In the genomic region with DNA sequence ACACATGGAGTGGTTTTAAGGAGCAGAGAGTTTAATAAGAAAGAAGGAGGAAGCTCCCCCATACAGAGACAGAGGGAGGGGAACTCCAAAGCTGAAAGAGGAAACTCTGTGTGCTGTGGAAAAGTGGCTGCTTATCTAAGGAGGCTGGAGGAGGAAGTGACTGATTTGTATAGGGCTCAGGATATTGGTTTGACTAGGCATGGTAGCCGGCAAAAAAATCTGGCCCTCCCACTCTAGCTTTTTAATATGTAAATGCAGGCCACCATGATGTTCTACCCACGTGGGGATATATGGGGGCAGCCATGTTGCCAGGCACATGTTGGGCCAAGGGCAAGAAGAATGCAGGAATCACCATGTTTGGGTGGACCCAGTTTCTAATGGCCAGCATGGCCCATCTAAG, we compare ENCODE assay signal across 13 cellular contexts.
DNase-seq lines count a peak whose midpoint lies in the region; ATAC-seq and TF ChIP-seq lines count a peak whose summit lies in the region.
"Had no signal": no experiment of that assay in that cellular context is flagged by ENCODE, and none has a peak within 500 bp of the region (broad histone marks: within the 10 kb centered on the region; RNA-seq: fewer than 3 reads in every experiment).

No MANE protein-coding gene starts in this region.

- peak; percentile 53 for ATAC-seq in HG02884 (IDR thresholded peaks at IDR 0.05; ENCODE audit: unreplicated experiment)
- no peak for ATAC-seq in activated T-helper 17 cell treated with anti-CD3 and anti-CD28 coated beads, Interleukin-2, amount 50 U/mL, for 72 hours (replicated peaks)

- H2BK12ac ChIP-seq in trophoblast cell (ENCODE audit: low read length), result peak overlapping the region; percentile 16

- peaks cover 3% of the 10 kb centered on the region for H3K79me1 ChIP-seq in trophoblast cell (ENCODE audit: low read length)

- H3K4me3 ChIP-seq in trophoblast cell (ENCODE audit: low read depth, low read length), result no peak overlapping the region
- H3K4me3 ChIP-seq in foreskin fibroblast (ENCODE audit: low read depth in 1 of 2, low read length in 2 of 2), result no peak overlapping the region
- H3K4me3 ChIP-seq: neural progenitor cell had no signal

- no peaks in the 10 kb centered on the region for H3K4me1 Mint-ChIP-seq in activated T-helper 17 cell treated with anti-CD3 and anti-CD28 coated beads, Interleukin-2, amount 50 U/mL, for 72 hours
- H3K4me1 Mint-ChIP-seq: central memory CD8-positive, alpha-beta T cell; neural progenitor cell had no signal

- H3K4me2 ChIP-seq in trophoblast cell (ENCODE audit: low read length), result no peak overlapping the region
- H3K4me2 ChIP-seq: neural progenitor cell had no signal

- H3K36me3 ChIP-seq in trophoblast cell (ENCODE audit: control insufficient read depth in 1 of 2, insufficient read depth in 2 of 2, low read length in 2 of 2), result no peaks in the 10 kb centered on the region
- H3K36me3 ChIP-seq: neural progenitor cell had no signal

- H3K27me3 ChIP-seq in trophoblast cell (ENCODE audit: insufficient read depth, low read length), result no peaks in the 10 kb centered on the region
- H3K27me3 ChIP-seq: neural progenitor cell had no signal

- H4K12ac ChIP-seq in trophoblast cell (ENCODE audit: low read depth, low read length), result no peak overlapping the region

- no peak overlapping the region for H2AFZ ChIP-seq in trophoblast cell (ENCODE audit: insufficient read depth, low read length, poor library complexity)
- H2AFZ ChIP-seq: neural progenitor cell had no signal

- no peak overlapping the region for H3K4ac ChIP-seq in trophoblast cell (ENCODE audit: low read depth, low read length)

- no peaks in the 10 kb centered on the region for H3K79me2 ChIP-seq in trophoblast cell (ENCODE audit: control insufficient read depth, insufficient read depth, low read length, poor library complexity)

- H3K9me3 Mint-ChIP-seq in activated T-helper 17 cell treated with anti-CD3 and anti-CD28 coated beads, Interleukin-2, amount 50 U/mL, for 72 hours, result no peaks in the 10 kb centered on the region
- H3K9me3 Mint-ChIP-seq: central memory CD8-positive, alpha-beta T cell; neural progenitor cell had no signal

- DNase-seq in DMS 273 (lab: John Stamatoyannopoulos, UW; ENCODE audit: unreplicated experiment), result peak; percentile 6
- no peak for DNase-seq in DMS 273 treated with DMSO at 0.1 percent for 48 hours (lab: John Stamatoyannopoulos, UW)
- peak; percentile 85 for DNase-seq in NOMO-1 treated with DMSO at 0.1 percent for 48 hours (lab: John Stamatoyannopoulos, UW; ENCODE audit: unreplicated experiment)
- DNase-seq in trophoblast cell, result no peak
- DNase-seq in NCI-H1105 treated with DMSO at 0.1 percent for 48 hours (lab: John Stamatoyannopoulos, UW), result no peak
- no peak for DNase-seq in foreskin fibroblast
- DNase-seq: activated gamma-delta T cell treated with Interleukin-2 at 50 U/mL for 16 hours, islet precursor cell had no signal

- no peak overlapping the region for H3K27ac ChIP-seq in trophoblast cell (ENCODE audit: low read depth, low read length)
- H3K27ac ChIP-seq: 22Rv1, neural progenitor cell had no signal

- no peak overlapping the region for H3K23ac ChIP-seq in trophoblast cell (ENCODE audit: low read length)

- H2AK5ac ChIP-seq in trophoblast cell (ENCODE audit: low read length), result no peak overlapping the region

- H3K18ac ChIP-seq in trophoblast cell (ENCODE audit: low read length), result no peak overlapping the region

- no peaks in the 10 kb centered on the region for H3K36me3 Mint-ChIP-seq in activated T-helper 17 cell treated with anti-CD3 and anti-CD28 coated beads, Interleukin-2, amount 50 U/mL, for 72 hours (ENCODE audit: low read depth)
- H3K36me3 Mint-ChIP-seq: neural progenitor cell had no signal

- H3K27me3 Mint-ChIP-seq in activated T-helper 17 cell treated with anti-CD3 and anti-CD28 coated beads, Interleukin-2, amount 50 U/mL, for 72 hours, result no peaks in the 10 kb centered on the region
- H3K27me3 Mint-ChIP-seq: central memory CD8-positive, alpha-beta T cell had no signal

- no peak overlapping the region for H4K8ac ChIP-seq in trophoblast cell (ENCODE audit: low read depth, low read length)

- H4K91ac ChIP-seq in trophoblast cell (ENCODE audit: low read depth, low read length), result no peak overlapping the region

- no CpG with 5 or more reads among the region's 2 CpGs for WGBS in trophoblast cell (ENCODE audit: extremely low coverage, insufficient coverage, insufficient read length)

- H3K4me3 Mint-ChIP-seq in activated T-helper 17 cell treated with anti-CD3 and anti-CD28 coated beads, Interleukin-2, amount 50 U/mL, for 72 hours, result no peak overlapping the region
- H3K4me3 Mint-ChIP-seq: central memory CD8-positive, alpha-beta T cell; neural progenitor cell had no signal

- no peaks in the 10 kb centered on the region for H3K9me3 ChIP-seq in trophoblast cell (ENCODE audit: insufficient read depth, low read depth, low read length)

- no peak overlapping the region for H2BK120ac ChIP-seq in trophoblast cell (ENCODE audit: insufficient read depth, low read length, poor library complexity)

- no peak overlapping the region for H3K27ac Mint-ChIP-seq in activated T-helper 17 cell treated with anti-CD3 and anti-CD28 coated beads, Interleukin-2, amount 50 U/mL, for 72 hours
- H3K27ac Mint-ChIP-seq: neural progenitor cell had no signal

- no peak overlapping the region for H3K14ac ChIP-seq in trophoblast cell (ENCODE audit: low read length)

- H3K9ac ChIP-seq in trophoblast cell (ENCODE audit: low read length), result no peak overlapping the region
- H3K9ac ChIP-seq: neural progenitor cell had no signal

- H3K4me1 ChIP-seq in trophoblast cell (ENCODE audit: control insufficient read depth in 1 of 2, insufficient read depth in 2 of 2, low read length in 2 of 2), result peaks cover under 1% of the 10 kb centered on the region in 2 experiments
- H3K4me1 ChIP-seq: neural progenitor cell had no signal

- no peak for TF ChIP-seq CTCF in foreskin fibroblast (IDR thresholded peaks at IDR 0.05; ENCODE audit: low read depth, low read length)

- H2BK5ac ChIP-seq in trophoblast cell (ENCODE audit: low read depth, low read length, poor library complexity), result no peak overlapping the region

Comparison
In these comparisons a context has a peak if more than half of its experiments do, and no peak if none do; other contexts are left out.
1. DNase-seq: peak in DMS 273 (single experiment) and NOMO-1 treated with DMSO at 0.1 percent for 48 hours (single experiment); none in DMS 273 treated with DMSO at 0.1 percent for 48 hours (single experiment), trophoblast cell (0 of 2), NCI-H1105 treated with DMSO at 0.1 percent for 48 hours (single experiment) and foreskin fibroblast (0 of 2).